Comparison of ENCODE assay signal across 8 cellular contexts in the genomic region with DNA sequence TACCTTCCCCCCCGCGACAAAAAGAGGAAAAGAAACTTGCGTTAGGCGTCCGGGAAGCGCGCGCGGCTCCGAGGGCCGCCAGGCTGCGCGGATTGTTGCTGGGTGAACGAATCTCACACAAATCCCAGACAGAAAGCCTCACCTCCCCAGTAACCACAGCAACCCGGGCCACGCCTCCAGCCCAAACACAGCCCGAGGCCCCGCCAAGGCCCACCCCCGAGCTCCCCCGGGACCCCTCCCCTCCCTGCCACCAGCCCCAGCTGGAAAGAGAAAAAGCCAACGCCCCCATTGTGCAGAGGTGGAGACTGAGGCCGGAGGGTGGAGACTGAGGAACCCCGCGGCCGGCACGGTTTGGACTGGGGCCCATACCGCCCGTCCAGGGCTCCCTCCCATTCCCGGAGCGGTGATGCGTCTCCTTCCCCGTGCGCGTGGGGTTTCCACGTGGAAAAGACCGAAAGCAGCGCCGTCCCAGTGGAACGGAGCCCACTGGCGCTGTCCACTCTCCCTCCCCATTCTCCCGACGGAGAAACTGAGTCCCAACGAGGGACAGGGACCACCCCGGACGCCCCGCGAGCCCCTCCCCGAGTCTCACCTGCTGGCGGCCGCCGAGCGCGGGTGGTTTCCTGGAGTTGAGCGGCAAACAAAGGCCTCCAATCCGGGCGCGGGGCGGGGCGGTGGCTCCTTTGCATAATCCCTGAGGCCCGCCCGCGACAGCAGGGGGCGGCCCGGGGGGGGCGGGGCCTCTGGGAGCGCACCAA. TPM values are rescaled to one million over a fixed set of nuclear protein-coding genes. Genes with fewer than 3 reads are reported as not detected.
DNase-seq lines count a peak whose midpoint lies in the region; ATAC-seq and TF ChIP-seq lines count a peak whose summit lies in the region.

No MANE protein-coding gene starts in this region.

- ATAC-seq in HG02610 (IDR thresholded peaks at IDR 0.05; ENCODE audit: unreplicated experiment) (peak; percentile 79), heart right ventricle (peak; percentile 94 to 97 (median 96)), upper lobe of left lung (ENCODE audit: low FRiP score in 2 of 2) (peak; percentile 97)

- 1% methylated on average over 63 to 66 of the region's 66 CpGs for WGBS in heart right ventricle, 2 donors
- 0 to 2% methylated on average over 8 to 20 of the region's 66 CpGs for WGBS in upper lobe of left lung, 2 donors

- intact Hi-C loops in heart right ventricle (cut with DNase I) (loop anchor here in 2 of 10 donors (5.0 to 10.0 kb wide), 2 partner anchors 51 to 187 kb away; partner anchors contain the start of gene ATP6V1G1 (in 1 of the 2)), posterior vena cava (cut with DNase I) (no loop called here)

- no peak for TF ChIP-seq EP300 in upper lobe of left lung (IDR thresholded peaks at IDR 0.05)

- peak overlapping the region; percentile 96 for H3K9ac ChIP-seq in adipocyte (ENCODE audit: low read length)

- no peaks in the 10 kb centered on the region for H3K27me3 ChIP-seq in adipocyte (replicated peaks; ENCODE audit: control insufficient read depth, insufficient read depth, low read length)
- H3K27me3 ChIP-seq in heart right ventricle = no peaks in the 10 kb centered on the region
- no peaks in the 10 kb centered on the region for H3K27me3 ChIP-seq in upper lobe of left lung

- H3K9me3 ChIP-seq in adipocyte (ENCODE audit: control insufficient read depth, low read length) = no peaks in the 10 kb centered on the region
- H3K9me3 ChIP-seq in heart right ventricle = no peaks in the 10 kb centered on the region
- no peaks in the 10 kb centered on the region for H3K9me3 ChIP-seq in upper lobe of left lung

- H3K36me3 ChIP-seq in adipocyte (ENCODE audit: control insufficient read depth, insufficient read depth, low read length, severe bottlenecking) (no peaks in the 10 kb centered on the region), heart right ventricle (no peaks in the 10 kb centered on the region), upper lobe of left lung (no peaks in the 10 kb centered on the region)

- peak overlapping the region; percentile 36 to 90 (median 79) for H3K27ac ChIP-seq in heart right ventricle
- peak overlapping the region; percentile 89 to 95 (median 90) for H3K27ac ChIP-seq in upper lobe of left lung

- H3K4me3 ChIP-seq in adipocyte (ENCODE audit: low read length) (peak overlapping the region; percentile 93), heart right ventricle (peak overlapping the region; percentile 48 to 91 (median 78)), upper lobe of left lung (peak overlapping the region; percentile 82 to 89 (median 82))

- DNase-seq in NCI-H1048 (lab: John Stamatoyannopoulos, UW) (peak; percentile 90), SW 1271 (lab: John Stamatoyannopoulos, UW) (peak; percentile 85 to 93), adipocyte (ENCODE audit: low read depth) (peak; percentile 98), heart right ventricle (peak; percentile 96), posterior vena cava (ENCODE audit: low spot score) (peak; percentile 99), upper lobe of left lung (peak; percentile 98 to 100)

- TF ChIP-seq POLR2A in GM10847 (IDR thresholded peaks at IDR 0.05; ENCODE audit: extremely low read depth, insufficient read length) (peak; percentile 46), upper lobe of left lung (IDR thresholded peaks at IDR 0.05) (peak in 3 of 4 donors; percentile 51 to 84 (median 65))

- H3K4me1 ChIP-seq in adipocyte (ENCODE audit: control insufficient read depth, insufficient read depth, low read length) (peaks cover 52% of the 10 kb centered on the region), heart right ventricle (peaks cover 3 to 46% (median 25%) of the 10 kb centered on the region in 9 donors), upper lobe of left lung (peaks cover 20 to 52% (median 36%) of the 10 kb centered on the region in 4 donors)

- TF ChIP-seq CTCF in heart right ventricle (IDR thresholded peaks at IDR 0.05) = peak in 3 of 9 donors; percentile 17 to 36 (median 17)
- TF ChIP-seq CTCF in upper lobe of left lung (IDR thresholded peaks at IDR 0.05) = peak in 3 of 6 experiments; percentile 19 to 23 (median 19)

RNA-seq across cellular contexts. Expression of gene AKNA, which starts 10.2 kb away (rescaled TPM):
- total RNA-seq in heart right ventricle (10 to 100 TPM in 1 of 10 donors, 1 to 10 TPM in 9; 2.7 to 20.5 (median 4.6) TPM), posterior vena cava (10 to 100 TPM; 23.8 to 32.4 TPM), upper lobe of left lung (100 to 1,000 TPM in 1 of 6 donors, 10 to 100 TPM in 5; 38.3 to 152 (median 61.5) TPM)
- 1 to 10 TPM; 3.7 to 7.1 TPM for polyA plus RNA-seq in heart right ventricle

Comparison
In these comparisons a context has a peak if more than half of its experiments do, and no peak if none do; other contexts are left out.
1. Peak in every context shown above with its lines: DNase-seq, ATAC-seq, H3K4me3 ChIP-seq and H3K27ac ChIP-seq.